8 cellular contexts compared by ENCODE assay signal in genomic region chr12:47744005-47744651, GRCh38. TPM values are rescaled to one million over a fixed set of nuclear protein-coding genes. Genes with fewer than 3 reads are reported as not detected.
DNase-seq lines count a peak whose midpoint lies in the region; ATAC-seq and TF ChIP-seq lines count a peak whose summit lies in the region.

No MANE protein-coding gene starts in this region.

- H3K4me1 Mint-ChIP-seq in chondrocyte (ENCODE audit: low read depth) (peaks cover 12% of the 10 kb centered on the region), osteocyte (ENCODE audit: unreplicated experiment) (peaks cover 22% of the 10 kb centered on the region)

- no peaks in the 10 kb centered on the region for H3K9me2 ChIP-seq in Loucy (replicated peaks; ENCODE audit: low read depth, low read length)

- no peaks in the 10 kb centered on the region for H3K27me3 ChIP-seq in Loucy (ENCODE audit: insufficient read depth, low read length, poor library complexity, severe bottlenecking)

- H3K36me3 ChIP-seq in Loucy (ENCODE audit: insufficient read depth, low read length): peaks cover 3% of the 10 kb centered on the region; the same call in 1 of the 2 replicates

- ATAC-seq in HG02938 (IDR thresholded peaks at IDR 0.05; ENCODE audit: unreplicated experiment): no peak

- H3K27ac ChIP-seq in C4-2B: no peak overlapping the region

- DNase-seq in activated CD4-positive, CD25-positive, alpha-beta regulatory T cell (lab: John Stamatoyannopoulos, UW): peak in 3 of 4 experiments; percentile 31 to 42 (median 36)
- DNase-seq in chondrocyte (ENCODE audit: low spot score) (no peak), osteocyte (ENCODE audit: extremely low spot score, unreplicated experiment) (no peak), MV-4-11 (lab: John Stamatoyannopoulos, UW) (no peak), retina (no peak)

- no peaks in the 10 kb centered on the region for H3K9me3 Mint-ChIP-seq in chondrocyte (ENCODE audit: low read depth)
- H3K9me3 Mint-ChIP-seq in osteocyte (ENCODE audit: unreplicated experiment): no peaks in the 10 kb centered on the region

- H3K4me3 ChIP-seq in Loucy (ENCODE audit: low read length, poor library complexity, severe bottlenecking): no peak overlapping the region

- peaks cover 4% of the 10 kb centered on the region; the same call in 1 of the 2 replicates for H3F3A ChIP-seq in Loucy (ENCODE audit: low read depth)

- no peak overlapping the region for H3K4me3 Mint-ChIP-seq in chondrocyte (ENCODE audit: unreplicated experiment)
- H3K4me3 Mint-ChIP-seq in osteocyte (ENCODE audit: unreplicated experiment): no peak overlapping the region

- peaks cover 30% of the 10 kb centered on the region for H3K4me1 ChIP-seq in Loucy (ENCODE audit: insufficient read depth, low read length, poor library complexity, severe bottlenecking)

- H2AFZ ChIP-seq in Loucy (ENCODE audit: low read length): no peak overlapping the region

- H4K20me1 ChIP-seq in Loucy (ENCODE audit: insufficient read depth, low read length, poor library complexity, severe bottlenecking): no peaks in the 10 kb centered on the region

- H3K9ac ChIP-seq in Loucy (ENCODE audit: low read depth, low read length, poor library complexity, severe bottlenecking): no peak overlapping the region

- no peaks in the 10 kb centered on the region for H3K9me3 ChIP-seq in Loucy (ENCODE audit: insufficient read depth, low read depth, low read length)

- H3K4me2 ChIP-seq in Loucy (ENCODE audit: low read depth, low read length, poor library complexity, severe bottlenecking): no peak overlapping the region

- H3K27ac Mint-ChIP-seq in chondrocyte (ENCODE audit: unreplicated experiment) (peak overlapping the region; percentile 47), osteocyte (ENCODE audit: unreplicated experiment) (no peak overlapping the region)

- peaks cover 3% of the 10 kb centered on the region; the same call in 1 of the 2 replicates for H3K79me2 ChIP-seq in Loucy (ENCODE audit: insufficient read depth, low read length)

- TF ChIP-seq CTCF in C4-2B (conservative IDR thresholded peaks at IDR 0.05) (peak; percentile 93), Loucy (conservative IDR thresholded peaks at IDR 0.05; ENCODE audit: low read length) (peak; percentile 76), chondrocyte (IDR thresholded peaks at IDR 0.05) (peak; percentile 67), osteocyte (IDR thresholded peaks at IDR 0.05) (peak; percentile 50)

- H3K36me3 Mint-ChIP-seq in chondrocyte (ENCODE audit: low read depth): no peaks in the 10 kb centered on the region
- no peaks in the 10 kb centered on the region for H3K36me3 Mint-ChIP-seq in osteocyte (ENCODE audit: unreplicated experiment)

- H3K27me3 Mint-ChIP-seq in chondrocyte (ENCODE audit: low read depth) (peaks cover 38% of the 10 kb centered on the region), osteocyte (ENCODE audit: unreplicated experiment) (peaks cover 21% of the 10 kb centered on the region)

RNA-seq across cellular contexts. Expression of gene RAPGEF3, which starts 14.6 kb away (rescaled TPM):
- total RNA-seq in chondrocyte (1.3 to 1.8 TPM (median 1.3 TPM) in 3 replicates), osteocyte (1.2 and 1.9 TPM in 2 replicates)

RNA-seq across cellular contexts. Expression of gene ENDOU, which starts 18.8 kb away (rescaled TPM):
- total RNA-seq in chondrocyte (not detected in 3 replicates), osteocyte (not detected in 2 replicates)

RNA-seq across cellular contexts. Expression of gene SLC48A1, which starts 28.9 kb away (rescaled TPM):
- 11.4 to 18.4 TPM (median 11.5 TPM) in 3 replicates for total RNA-seq in chondrocyte
- 21.2 and 21.6 TPM in 2 replicates for total RNA-seq in osteocyte

RNA-seq across cellular contexts. Expression of gene RPAP3, which starts 38.3 kb away (rescaled TPM):
- 23.8 to 35.8 TPM (median 26.1 TPM) in 3 replicates for total RNA-seq in chondrocyte
- total RNA-seq in osteocyte: 28.7 and 33.4 TPM in 2 replicates

Comparison
In these comparisons a context has a peak if more than half of its experiments do, and no peak if none do; other contexts are left out.
1. DNase-seq: peak in activated CD4-positive, CD25-positive, alpha-beta regulatory T cell (3 of 4); none in chondrocyte (single experiment), osteocyte (single experiment), MV-4-11 (single experiment) and retina (single experiment).
2. Peak in every context shown above with its lines, with median percentiles within 50 percentile points of each other: CTCF ChIP-seq.